22 cellular contexts compared by ENCODE assay signal in genomic region chr12:13670249-13670648, GRCh38.
"Had no signal": no experiment of that assay in that cellular context is flagged by ENCODE, and none has a peak within 500 bp of the region (broad histone marks: within the 10 kb centered on the region; RNA-seq: fewer than 3 reads in every experiment).

No MANE protein-coding gene starts in this region.

- H3K27ac Mint-ChIP-seq: activated naive CD8-positive, alpha-beta T cell treated with anti-CD3 and anti-CD28 coated beads for 36 hours; activated T-helper 2 cell treated with anti-CD3 and anti-CD28 coated beads, Interferon-gamma antibody, Interleukin-2, Interleukin-4, amounts not matched to agents 10 μg/mL and 5 μg/mL and 100 μg/mL, durations not matched to agents 14 hours and 24 hours and 36 hours; memory B cell; naive thymus-derived CD4-positive, alpha-beta T cell; T-helper 1 cell treated with Interleukin-12 subunit alpha and Interleukin-12 subunit beta and Interleukin-4 antibody, amounts not matched to agents 30 μg/mL and 1 μg/mL, for 36 hours; WTC11 had no signal

- H3K4me1 Mint-ChIP-seq: activated naive CD8-positive, alpha-beta T cell treated with anti-CD3 and anti-CD28 coated beads for 36 hours; naive thymus-derived CD4-positive, alpha-beta T cell; WTC11 had no signal

- DNase-seq: activated CD4-positive, alpha-beta T cell treated with anti-CD3 and anti-CD28 coated beads, Interleukin-2, amount 50 U/mL, for 48 hours; activated CD8-positive, alpha-beta memory T cell treated with anti-CD3 and anti-CD28 coated beads, Interleukin-2, amount 50 U/mL, for 48 hours; activated naive CD4-positive, alpha-beta T cell; activated naive CD8-positive, alpha-beta T cell treated with anti-CD3 and anti-CD28 coated beads for 36 hours; activated T-cell treated with anti-CD3 and anti-CD28 coated beads, Interleukin-2, amount 50 U/mL, for 4 hours; cerebellar nuclear complex; cortex of kidney; heart right ventricle; islet precursor cell; left cardiac atrium; naive thymus-derived CD4-positive, alpha-beta T cell; stimulated activated CD4-positive, alpha-beta T cell treated with anti-CD3 and anti-CD28 coated beads, Interleukin-4, amount 100 ng/mL, for 24 hours; stimulated activated naive CD4-positive, alpha-beta T cell treated with Interleukin-2 at 50 U/mL for 16 hours; T1000; thyroid gland had no signal

- H3K4me3 Mint-ChIP-seq: activated naive CD8-positive, alpha-beta T cell treated with anti-CD3 and anti-CD28 coated beads for 36 hours; activated T-cell treated with anti-CD3 and anti-CD28 coated beads, Interleukin-2, amount 50 U/mL, for 4 hours; memory B cell; naive thymus-derived CD4-positive, alpha-beta T cell; T-helper 1 cell treated with Interleukin-12 subunit alpha and Interleukin-12 subunit beta and Interleukin-4 antibody, amounts not matched to agents 30 μg/mL and 1 μg/mL, for 36 hours; WTC11 had no signal

- H3K9me3 Mint-ChIP-seq: activated naive CD8-positive, alpha-beta T cell treated with anti-CD3 and anti-CD28 coated beads for 36 hours; activated T-cell treated with anti-CD3 and anti-CD28 coated beads, Interleukin-2, amount 50 U/mL, for 4 hours; activated T-helper 2 cell treated with anti-CD3 and anti-CD28 coated beads, Interferon-gamma antibody, Interleukin-2, Interleukin-4, amounts not matched to agents 10 μg/mL and 5 μg/mL and 100 μg/mL, durations not matched to agents 14 hours and 24 hours and 36 hours; memory B cell; T-helper 1 cell treated with Interleukin-12 subunit alpha and Interleukin-12 subunit beta and Interleukin-4 antibody, amounts not matched to agents 30 μg/mL and 1 μg/mL, for 36 hours; WTC11 had no signal

- H3K36me3 Mint-ChIP-seq: activated naive CD8-positive, alpha-beta T cell treated with anti-CD3 and anti-CD28 coated beads for 36 hours; memory B cell; naive thymus-derived CD4-positive, alpha-beta T cell; WTC11 had no signal

- H3K27ac ChIP-seq: epithelial cell of prostate, heart right ventricle, prostate gland, right atrium auricular region, thyroid gland had no signal

- ATAC-seq: heart right ventricle; left cardiac atrium; naive thymus-derived CD4-positive, alpha-beta T cell; WTC11 had no signal
